In the genomic region with DNA sequence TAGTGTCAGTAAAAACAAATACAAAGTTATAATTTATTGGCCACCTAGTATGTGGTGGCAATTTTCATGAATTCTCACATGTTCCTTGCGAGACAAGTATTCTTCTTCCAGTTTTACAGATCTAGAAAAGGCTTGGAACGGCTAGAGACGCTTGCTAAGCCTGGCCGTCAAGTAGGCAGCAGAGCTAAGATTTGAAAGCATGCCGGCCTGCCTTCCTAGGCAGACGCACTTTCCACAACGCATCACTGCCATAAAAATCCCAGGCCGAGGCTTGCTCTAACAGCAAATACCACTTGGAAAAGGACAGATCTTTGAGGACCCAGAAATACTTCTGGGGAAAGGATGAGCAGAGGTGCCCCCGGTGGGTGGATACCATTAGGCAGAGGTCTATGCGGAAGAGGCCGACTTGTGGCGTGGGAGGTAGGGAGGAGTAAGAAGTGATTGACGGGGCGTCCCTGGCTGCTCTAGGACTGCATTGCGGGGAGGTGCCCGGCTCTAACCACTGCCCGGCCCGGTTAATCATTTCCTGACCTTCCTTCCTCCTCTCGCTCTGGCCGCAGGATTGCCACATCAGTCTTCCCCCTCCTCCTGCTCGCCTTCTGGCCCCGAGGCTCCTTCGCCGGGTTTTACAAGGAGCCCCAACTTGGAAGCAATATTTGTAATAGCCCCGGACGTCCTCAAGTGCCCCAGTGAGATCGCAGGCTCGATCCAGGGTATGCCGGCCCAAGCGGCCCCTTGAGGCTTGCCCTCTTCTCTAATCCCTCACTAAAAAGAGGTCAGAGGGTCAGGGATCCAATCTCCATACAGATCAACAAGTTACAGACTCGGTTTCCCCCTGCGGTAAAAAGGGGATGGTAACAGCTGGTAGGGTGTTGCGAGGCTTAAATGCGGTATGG, we compare ENCODE assay signal across 8 cellular contexts. TPM values are rescaled to one million over a fixed set of nuclear protein-coding genes. Genes with fewer than 3 reads are reported as not detected.
A peak's percentile ranks its signal among the peaks of the same experiment; 100 is the strongest.
DNase-seq lines count a peak whose midpoint lies in the region; TF ChIP-seq lines count a peak whose summit lies in the region.

No MANE protein-coding gene starts in this region.

- H3K79me2 ChIP-seq in GM23248 (ENCODE audit: insufficient read depth), result peaks cover 29% of the 10 kb centered on the region
- peaks cover 5% of the 10 kb centered on the region for H3K79me2 ChIP-seq in Karpas-422 (ENCODE audit: low read length)

- TF ChIP-seq CTCF in liver (IDR thresholded peaks at IDR 0.05; ENCODE audit: low read depth, low read length, missing input control), result no peak

- H2AFZ ChIP-seq in GM23248 (peak overlapping the region; percentile 59), Karpas-422 (ENCODE audit: low read length) (peak overlapping the region; percentile 86)

- H3K4me3 ChIP-seq in GM23248 (peak overlapping the region; percentile 73), Karpas-422 (ENCODE audit: low read length) (peak overlapping the region; percentile 75), liver (ENCODE audit: low read depth in 1 of 3, low read length in 3 of 3) (peak overlapping the region; percentile 61 to 97 (median 68))

- H3K36me3 ChIP-seq in GM23248 (ENCODE audit: low read depth) (no peaks in the 10 kb centered on the region), Karpas-422 (ENCODE audit: insufficient read depth, low read length) (no peaks in the 10 kb centered on the region), liver (ENCODE audit: control insufficient read depth in 4 of 4, insufficient read depth in 3 of 4, low read depth in 1 of 4, low read length in 3 of 4) (no peaks in the 10 kb centered on the region)

- peaks cover 24% of the 10 kb centered on the region for H3K4me1 ChIP-seq in GM23248 (ENCODE audit: insufficient read depth)
- H3K4me1 ChIP-seq in Karpas-422 (ENCODE audit: low read length), result peaks cover 37% of the 10 kb centered on the region
- H3K4me1 ChIP-seq in liver (ENCODE audit: control insufficient read depth in 4 of 4, insufficient read depth in 4 of 4, low read length in 3 of 4), result peaks cover 13 to 62% (median 45%) of the 10 kb centered on the region in 4 donors

- DNase-seq in Daoy (ENCODE audit: low read depth) (peak; percentile 90), GM23248 (peak; percentile 89), Karpas-422 (peak; percentile 78), NCI-H774 (lab: John Stamatoyannopoulos, UW) (no peak)
- DNase-seq in activated CD4-positive, alpha-beta T cell treated with anti-CD3 and anti-CD28 coated beads for 1 hour, result peak; percentile 51
- peak; percentile 71 for DNase-seq in stimulated activated CD4-positive, alpha-beta T cell treated with anti-CD3 and anti-CD28 coated beads, Interleukin-4, amount 100 ng/mL, for 24 hours

- H4K20me1 ChIP-seq in GM23248 (ENCODE audit: insufficient read depth) (no peaks in the 10 kb centered on the region), Karpas-422 (ENCODE audit: insufficient read depth, low read depth, low read length) (peaks cover 15% of the 10 kb centered on the region; the same call in 1 of the 2 replicates)

- peaks cover 26% of the 10 kb centered on the region for H3F3A ChIP-seq in GM23248 (ENCODE audit: insufficient read depth)

- H3K9ac ChIP-seq in GM23248 (peak overlapping the region; percentile 94), Karpas-422 (ENCODE audit: low read length) (peak overlapping the region; percentile 71), liver (ENCODE audit: low read depth in 1 of 2, low read length in 2 of 2) (peak overlapping the region; percentile 87 to 96)

- H3K9me2 ChIP-seq in GM23248 (ENCODE audit: insufficient read depth), result no peaks in the 10 kb centered on the region
- no peaks in the 10 kb centered on the region for H3K9me2 ChIP-seq in Karpas-422 (replicated peaks; ENCODE audit: insufficient read depth, low read length)

- in situ Hi-C loops in GM23248 (cut with MboI), result no loop called here

- H3K27me3 ChIP-seq in GM23248 (replicated peaks; ENCODE audit: insufficient read depth) (no peaks in the 10 kb centered on the region), Karpas-422 (ENCODE audit: low read length) (no peaks in the 10 kb centered on the region), liver (ENCODE audit: control insufficient read depth in 4 of 4, insufficient read depth in 4 of 4, low read length in 3 of 4) (no peaks in the 10 kb centered on the region)

- H3K4me2 ChIP-seq in GM23248 (ENCODE audit: unreplicated experiment) (peak overlapping the region; percentile 75), Karpas-422 (ENCODE audit: low read depth, low read length, poor library complexity, severe bottlenecking) (peak overlapping the region; percentile 95)

- H3K9me3 ChIP-seq in GM23248 (ENCODE audit: low read depth) (no peaks in the 10 kb centered on the region), Karpas-422 (ENCODE audit: low read length) (no peaks in the 10 kb centered on the region), liver (ENCODE audit: control insufficient read depth in 4 of 4, low read length in 3 of 4) (no peaks in the 10 kb centered on the region)

- WGBS in GM23248 (ENCODE audit: low coverage in 1 of 2, low lambda C conversion rate in 2 of 2, missing lambda C conversion rate in 2 of 2), 2 experiments, result 42 to 46% methylated on average over 34 of the region's 34 CpGs
- WGBS in liver, result 9% methylated on average over 34 of the region's 34 CpGs

- peak in 1 of 2 donors; percentile 30 for TF ChIP-seq RAD21 in liver (IDR thresholded peaks at IDR 0.05)

- peak overlapping the region; percentile 95 for H3K27ac ChIP-seq in GM23248
- H3K27ac ChIP-seq in Karpas-422 (ENCODE audit: low read length), result no peak overlapping the region
- H3K27ac ChIP-seq in cingulate gyrus (ENCODE audit: low read depth, low read length), result peak overlapping the region; percentile 88
- peak overlapping the region; percentile 98 for H3K27ac ChIP-seq in liver (ENCODE audit: low read depth in 1 of 2, low read length in 2 of 2)

TF ChIP-seq in liver, 16 proteins besides CTCF, POLR2A, EP300 and RAD21 (continues in another document):
- no peak for TF ChIP-seq FOXA1 (IDR thresholded peaks at IDR 0.05)
- TF ChIP-seq FOXA2 (IDR thresholded peaks at IDR 0.05), result peak; percentile 6
- TF ChIP-seq EGR1 (IDR thresholded peaks at IDR 0.05; ENCODE audit: low read depth in 2 of 2), result peak; percentile 89 to 90
- peak; percentile 74 for TF ChIP-seq YY1 (IDR thresholded peaks at IDR 0.05)
- TF ChIP-seq, protein P1, sequence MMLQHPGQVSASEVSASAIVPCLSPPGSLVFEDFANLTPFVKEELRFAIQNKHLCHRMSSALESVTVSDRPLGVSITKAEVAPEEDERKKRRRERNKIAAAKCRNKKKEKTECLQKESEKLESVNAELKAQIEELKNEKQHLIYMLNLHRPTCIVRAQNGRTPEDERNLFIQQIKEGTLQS (IDR thresholded peaks at IDR 0.05), result peak; percentile 24
- TF ChIP-seq JUND (IDR thresholded peaks at IDR 0.05), result peak in 1 of 2 donors; percentile 45
- TF ChIP-seq HNF4A (conservative IDR thresholded peaks at IDR 0.05), result peak in 1 of 2 donors; percentile 49
- TF ChIP-seq TAF1 (conservative IDR thresholded peaks at IDR 0.05), result no peak
- TF ChIP-seq, protein P2, sequence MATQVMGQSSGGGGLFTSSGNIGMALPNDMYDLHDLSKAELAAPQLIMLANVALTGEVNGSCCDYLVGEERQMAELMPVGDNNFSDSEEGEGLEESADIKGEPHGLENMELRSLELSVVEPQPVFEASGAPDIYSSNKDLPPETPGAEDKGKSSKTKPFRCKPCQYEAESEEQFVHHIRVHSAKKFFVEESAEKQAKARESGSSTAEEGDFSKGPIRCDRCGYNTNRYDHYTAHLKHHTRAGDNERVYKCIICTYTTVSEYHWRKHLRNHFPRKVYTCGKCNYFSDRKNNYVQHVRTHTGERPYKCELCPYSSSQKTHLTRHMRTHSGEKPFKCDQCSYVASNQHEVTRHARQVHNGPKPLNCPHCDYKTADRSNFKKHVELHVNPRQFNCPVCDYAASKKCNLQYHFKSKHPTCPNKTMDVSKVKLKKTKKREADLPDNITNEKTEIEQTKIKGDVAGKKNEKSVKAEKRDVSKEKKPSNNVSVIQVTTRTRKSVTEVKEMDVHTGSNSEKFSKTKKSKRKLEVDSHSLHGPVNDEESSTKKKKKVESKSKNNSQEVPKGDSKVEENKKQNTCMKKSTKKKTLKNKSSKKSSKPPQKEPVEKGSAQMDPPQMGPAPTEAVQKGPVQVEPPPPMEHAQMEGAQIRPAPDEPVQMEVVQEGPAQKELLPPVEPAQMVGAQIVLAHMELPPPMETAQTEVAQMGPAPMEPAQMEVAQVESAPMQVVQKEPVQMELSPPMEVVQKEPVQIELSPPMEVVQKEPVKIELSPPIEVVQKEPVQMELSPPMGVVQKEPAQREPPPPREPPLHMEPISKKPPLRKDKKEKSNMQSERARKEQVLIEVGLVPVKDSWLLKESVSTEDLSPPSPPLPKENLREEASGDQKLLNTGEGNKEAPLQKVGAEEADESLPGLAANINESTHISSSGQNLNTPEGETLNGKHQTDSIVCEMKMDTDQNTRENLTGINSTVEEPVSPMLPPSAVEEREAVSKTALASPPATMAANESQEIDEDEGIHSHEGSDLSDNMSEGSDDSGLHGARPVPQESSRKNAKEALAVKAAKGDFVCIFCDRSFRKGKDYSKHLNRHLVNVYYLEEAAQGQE (IDR thresholded peaks at IDR 0.05), result peak; percentile 36
- TF ChIP-seq SP1 (IDR thresholded peaks at IDR 0.05), result peak; percentile 80
- TF ChIP-seq, protein P3, sequence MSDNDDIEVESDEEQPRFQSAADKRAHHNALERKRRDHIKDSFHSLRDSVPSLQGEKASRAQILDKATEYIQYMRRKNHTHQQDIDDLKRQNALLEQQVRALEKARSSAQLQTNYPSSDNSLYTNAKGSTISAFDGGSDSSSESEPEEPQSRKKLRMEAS (IDR thresholded peaks at IDR 0.05), result peak; percentile 79

RNA-seq across cellular contexts. Expression of a gene that starts 1.3 kb away (rescaled TPM):
- total RNA-seq in Daoy (2014; rRNA removed; shearing (Covaris generic)), result 28.1 and 35.7 TPM in 2 replicates
- total RNA-seq in GM23248 (2014; rRNA removed; shearing (Covaris generic)), result 21.0 and 24.5 TPM in 2 replicates
- polyA plus RNA-seq in GM23248 (2016; fragmentation: Nextera tagmentation; extraction: Ambion mirVana), result 15.4 and 16.1 TPM in 2 replicates
- total RNA-seq in Karpas-422 (2014; rRNA removed; shearing (Covaris generic); ENCODE audit: low replicate concordance), result 15.4 and 16.8 TPM in 2 replicates
- 10 to 100 TPM; 17.3 to 25.4 TPM for total RNA-seq in liver
- 10 to 100 TPM in 1 of 2 donors, 1 to 10 TPM in 1; 8.5 to 12.3 TPM for polyA plus RNA-seq in liver
